Comparison of ENCODE assay signal across 2 cellular contexts in genomic region chr17:50853015-50853615, GRCh38.
TF ChIP-seq lines count a peak whose summit lies in the region.

No MANE protein-coding gene starts in this region.

TF ChIP-seq in SK-N-SH, 30 proteins besides CTCF, POLR2A, EP300 and RAD21 (continued from another document):
- TF ChIP-seq ELF1 (IDR thresholded peaks at IDR 0.05) (no peak), YY1 (IDR thresholded peaks at IDR 0.05; ENCODE audit: low read depth) (no peak), EZH2phosphoT487 (IDR thresholded peaks at IDR 0.05; ENCODE audit: borderline replicate concordance, low read depth) (no peak), FOXJ3 (CRISPR knock-in tag; IDR thresholded peaks at IDR 0.05) (no peak), NRF1 (IDR thresholded peaks at IDR 0.05; ENCODE audit: low read depth, low read length) (no peak), REST (IDR thresholded peaks at IDR 0.05; ENCODE audit: low read depth, low read length) (no peak), CHD2 (IDR thresholded peaks at IDR 0.05; ENCODE audit: low read length, partially characterized antibody) (no peak), RXRA (IDR thresholded peaks at IDR 0.05; ENCODE audit: borderline replicate concordance, low read depth) (no peak), IRF3 (IDR thresholded peaks at IDR 0.05; ENCODE audit: low read depth, low read length) (no peak), MXI1 (IDR thresholded peaks at IDR 0.05; ENCODE audit: low read depth, low read length) (no peak), USF1 (IDR thresholded peaks at IDR 0.05; ENCODE audit: borderline replicate concordance, low read depth) (no peak), FOXM1 (IDR thresholded peaks at IDR 0.05; ENCODE audit: low read depth) (no peak), NFIC (IDR thresholded peaks at IDR 0.05; ENCODE audit: borderline replicate concordance) (no peak), GATA2 (CRISPR knock-in tag; IDR thresholded peaks at IDR 0.05) (no peak)
- TF ChIP-seq, protein P1, sequence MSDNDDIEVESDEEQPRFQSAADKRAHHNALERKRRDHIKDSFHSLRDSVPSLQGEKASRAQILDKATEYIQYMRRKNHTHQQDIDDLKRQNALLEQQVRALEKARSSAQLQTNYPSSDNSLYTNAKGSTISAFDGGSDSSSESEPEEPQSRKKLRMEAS (IDR thresholded peaks at IDR 0.05; ENCODE audit: low read depth): no peak

TF ChIP-seq in SK-N-SH treated with all-trans-retinoic acid at 6 μM for 48 hours, 23 proteins besides CTCF, POLR2A, EP300 and RAD21 (continued from another document):
- TF ChIP-seq OSR1 (CRISPR knock-in tag; IDR thresholded peaks at IDR 0.05): no peak
- no peak for TF ChIP-seq CSRNP3 (CRISPR knock-in tag; IDR thresholded peaks at IDR 0.05)
- no peak for TF ChIP-seq CSDC2 (CRISPR knock-in tag; IDR thresholded peaks at IDR 0.05)
- TF ChIP-seq ARNTL (CRISPR knock-in tag; IDR thresholded peaks at IDR 0.05; ENCODE audit: borderline replicate concordance, low read depth): no peak
- TF ChIP-seq, protein P2, sequence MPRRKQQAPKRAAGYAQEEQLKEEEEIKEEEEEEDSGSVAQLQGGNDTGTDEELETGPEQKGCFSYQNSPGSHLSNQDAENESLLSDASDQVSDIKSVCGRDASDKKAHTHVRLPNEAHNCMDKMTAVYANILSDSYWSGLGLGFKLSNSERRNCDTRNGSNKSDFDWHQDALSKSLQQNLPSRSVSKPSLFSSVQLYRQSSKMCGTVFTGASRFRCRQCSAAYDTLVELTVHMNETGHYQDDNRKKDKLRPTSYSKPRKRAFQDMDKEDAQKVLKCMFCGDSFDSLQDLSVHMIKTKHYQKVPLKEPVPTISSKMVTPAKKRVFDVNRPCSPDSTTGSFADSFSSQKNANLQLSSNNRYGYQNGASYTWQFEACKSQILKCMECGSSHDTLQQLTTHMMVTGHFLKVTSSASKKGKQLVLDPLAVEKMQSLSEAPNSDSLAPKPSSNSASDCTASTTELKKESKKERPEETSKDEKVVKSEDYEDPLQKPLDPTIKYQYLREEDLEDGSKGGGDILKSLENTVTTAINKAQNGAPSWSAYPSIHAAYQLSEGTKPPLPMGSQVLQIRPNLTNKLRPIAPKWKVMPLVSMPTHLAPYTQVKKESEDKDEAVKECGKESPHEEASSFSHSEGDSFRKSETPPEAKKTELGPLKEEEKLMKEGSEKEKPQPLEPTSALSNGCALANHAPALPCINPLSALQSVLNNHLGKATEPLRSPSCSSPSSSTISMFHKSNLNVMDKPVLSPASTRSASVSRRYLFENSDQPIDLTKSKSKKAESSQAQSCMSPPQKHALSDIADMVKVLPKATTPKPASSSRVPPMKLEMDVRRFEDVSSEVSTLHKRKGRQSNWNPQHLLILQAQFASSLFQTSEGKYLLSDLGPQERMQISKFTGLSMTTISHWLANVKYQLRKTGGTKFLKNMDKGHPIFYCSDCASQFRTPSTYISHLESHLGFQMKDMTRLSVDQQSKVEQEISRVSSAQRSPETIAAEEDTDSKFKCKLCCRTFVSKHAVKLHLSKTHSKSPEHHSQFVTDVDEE (CRISPR knock-in tag; IDR thresholded peaks at IDR 0.05): no peak
- TF ChIP-seq ZFP30 (CRISPR knock-in tag; IDR thresholded peaks at IDR 0.05): no peak
- no peak for TF ChIP-seq POU6F1 (CRISPR knock-in tag; IDR thresholded peaks at IDR 0.05; ENCODE audit: borderline replicate concordance, low read depth)
- TF ChIP-seq ZNF8 (CRISPR knock-in tag; IDR thresholded peaks at IDR 0.05): no peak
- TF ChIP-seq ZC3H10 (CRISPR knock-in tag; IDR thresholded peaks at IDR 0.05): no peak
